In the genomic region with DNA sequence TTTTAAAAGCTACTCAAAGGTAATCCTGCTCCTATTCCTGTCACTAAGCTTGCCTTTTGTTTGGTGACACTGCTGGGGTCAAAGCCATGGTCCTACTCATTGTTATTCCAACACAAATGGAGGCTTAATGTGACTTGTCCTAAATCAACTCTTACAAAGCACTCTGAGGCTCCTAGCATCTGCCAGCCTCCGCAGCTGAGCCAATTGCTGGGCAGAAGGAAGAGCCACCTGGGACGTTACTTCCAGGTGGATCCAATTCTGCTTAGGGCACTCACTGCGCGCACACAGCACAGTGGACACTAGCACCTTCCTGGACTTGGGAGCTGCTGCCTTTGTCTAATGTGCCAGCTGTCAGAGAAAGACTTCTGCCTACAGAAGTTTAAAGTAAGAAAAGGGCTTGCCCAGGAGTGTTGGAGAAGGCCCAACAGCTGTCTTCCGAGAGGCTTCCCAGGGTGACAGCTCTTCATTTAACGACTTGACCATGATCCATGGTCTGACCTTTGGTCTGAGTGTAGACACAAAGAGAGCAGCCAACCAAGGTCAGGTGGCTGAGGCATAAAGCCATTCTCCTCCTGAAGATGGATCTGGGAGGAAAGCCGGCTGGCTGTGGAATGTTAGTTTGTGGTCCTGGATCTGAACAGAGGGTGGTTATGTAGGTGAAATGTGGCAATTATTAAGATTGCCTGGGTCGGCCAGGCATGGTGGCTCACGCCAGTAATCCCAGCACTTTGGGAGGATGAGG, we compare ENCODE assay signal across 10 cellular contexts.
"Had no signal": no experiment of that assay in that cellular context is flagged by ENCODE, and none has a peak within 500 bp of the region (broad histone marks: within the 10 kb centered on the region; RNA-seq: fewer than 3 reads in every experiment).

No MANE protein-coding gene starts in this region.

- ATAC-seq: body of pancreas; natural killer cell; stimulated activated naive CD8-positive, alpha-beta T cell treated with anti-CD3 and anti-CD28 coated beads, Interleukin-15, amount 100 ng/mL, for 72 hours; upper lobe of right lung had no signal

- H3K36me3 Mint-ChIP-seq: activated naive CD4-positive, alpha-beta T cell treated with anti-CD3 and anti-CD28 coated beads, Interleukin-2, amount 10 ng/mL, durations not matched to agents 7 days and 5 days; natural killer cell had no signal

- H3K4me3 Mint-ChIP-seq: activated naive CD4-positive, alpha-beta T cell treated with anti-CD3 and anti-CD28 coated beads, Interleukin-2, amount 10 ng/mL, durations not matched to agents 7 days and 5 days; natural killer cell; stimulated activated naive CD8-positive, alpha-beta T cell treated with anti-CD3 and anti-CD28 coated beads, Interleukin-15, amount 100 ng/mL, for 72 hours had no signal

- H3K27ac Mint-ChIP-seq: activated naive CD4-positive, alpha-beta T cell treated with anti-CD3 and anti-CD28 coated beads, Interleukin-2, amount 10 ng/mL, durations not matched to agents 7 days and 5 days; activated T-helper 2 cell treated with anti-CD3 and anti-CD28 coated beads, Interferon-gamma antibody, Interleukin-2, Interleukin-4, amounts not matched to agents 10 μg/mL and 5 μg/mL and 100 μg/mL, durations not matched to agents 14 hours and 24 hours and 36 hours; natural killer cell; stimulated activated naive CD8-positive, alpha-beta T cell treated with anti-CD3 and anti-CD28 coated beads, Interleukin-15, amount 100 ng/mL, for 72 hours had no signal

- H3K4me1 Mint-ChIP-seq: natural killer cell; stimulated activated naive CD8-positive, alpha-beta T cell treated with anti-CD3 and anti-CD28 coated beads, Interleukin-15, amount 100 ng/mL, for 72 hours had no signal

- DNase-seq: activated naive CD4-positive, alpha-beta T cell treated with anti-CD3 and anti-CD28 coated beads, Interleukin-2, amount 10 ng/mL, durations not matched to agents 7 days and 5 days; body of pancreas; hypothalamus; kidney glomerular epithelial cell; natural killer cell; stimulated activated CD4-positive, alpha-beta T cell treated with anti-CD3 and anti-CD28 coated beads, Interleukin-4, amount 100 ng/mL, for 4 hours; stimulated activated naive CD8-positive, alpha-beta T cell treated with anti-CD3 and anti-CD28 coated beads, Interleukin-15, amount 100 ng/mL, for 72 hours; testis; upper lobe of right lung had no signal

- H3K9me3 Mint-ChIP-seq: activated naive CD4-positive, alpha-beta T cell treated with anti-CD3 and anti-CD28 coated beads, Interleukin-2, amount 10 ng/mL, durations not matched to agents 7 days and 5 days; activated T-helper 2 cell treated with anti-CD3 and anti-CD28 coated beads, Interferon-gamma antibody, Interleukin-2, Interleukin-4, amounts not matched to agents 10 μg/mL and 5 μg/mL and 100 μg/mL, durations not matched to agents 14 hours and 24 hours and 36 hours; natural killer cell; stimulated activated naive CD8-positive, alpha-beta T cell treated with anti-CD3 and anti-CD28 coated beads, Interleukin-15, amount 100 ng/mL, for 72 hours had no signal
